1 cellular context compared by ENCODE assay signal in genomic region chr3:128618398-128618726, GRCh38.
TF ChIP-seq lines count a peak whose summit lies in the region.

No MANE protein-coding gene starts in this region.

TF ChIP-seq in HCT116, 20 proteins besides CTCF, POLR2A, EP300 and RAD21 (continued from another document):
- TF ChIP-seq ZNF274 (IDR thresholded peaks at IDR 0.05; ENCODE audit: low read depth, low read length) (no peak), ELF1 (IDR thresholded peaks at IDR 0.05; ENCODE audit: borderline replicate concordance, low read depth) (no peak)
